In genomic region chrX:1391707-1392375, GRCh38 we compare ENCODE assay signal across 1 cellular context.
A peak's percentile ranks its signal among the peaks of the same experiment; 100 is the strongest.
TF ChIP-seq lines count a peak whose summit lies in the region.

TSS of gene SLC25A6 (minus strand) at chrX:1392113. CDS start at chrX:1392009, 104 bp downstream.

TF ChIP-seq in HepG2, 621 proteins besides CTCF, POLR2A, EP300 and RAD21 (continued from another document and continues in another):
- no peak for TF ChIP-seq BCLAF1 (IDR thresholded peaks at IDR 0.05)
- no peak for TF ChIP-seq KDM6A (CRISPR knock-in tag; IDR thresholded peaks at IDR 0.05; ENCODE audit: low read depth)
- TF ChIP-seq HMGXB4 (CRISPR knock-in tag; IDR thresholded peaks at IDR 0.05; ENCODE audit: borderline replicate concordance in 1 of 2, low read depth in 1 of 2), result peak; percentile 72 to 84; a peak in 3 of 4 replicates
- TF ChIP-seq ZNF496 (CRISPR knock-in tag; IDR thresholded peaks at IDR 0.05; ENCODE audit: insufficient replicate concordance), result no peak
- TF ChIP-seq ZFP36L2 (CRISPR knock-in tag; IDR thresholded peaks at IDR 0.05), result no peak
- TF ChIP-seq, protein P1, sequence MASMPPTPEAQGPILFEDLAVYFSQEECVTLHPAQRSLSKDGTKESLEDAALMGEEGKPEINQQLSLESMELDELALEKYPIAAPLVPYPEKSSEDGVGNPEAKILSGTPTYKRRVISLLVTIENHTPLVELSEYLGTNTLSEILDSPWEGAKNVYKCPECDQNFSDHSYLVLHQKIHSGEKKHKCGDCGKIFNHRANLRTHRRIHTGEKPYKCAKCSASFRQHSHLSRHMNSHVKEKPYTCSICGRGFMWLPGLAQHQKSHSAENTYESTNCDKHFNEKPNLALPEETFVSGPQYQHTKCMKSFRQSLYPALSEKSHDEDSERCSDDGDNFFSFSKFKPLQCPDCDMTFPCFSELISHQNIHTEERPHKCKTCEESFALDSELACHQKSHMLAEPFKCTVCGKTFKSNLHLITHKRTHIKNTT (CRISPR knock-in tag; IDR thresholded peaks at IDR 0.05), result no peak
- peak; percentile 42; the same call in 1 of the 2 replicates for TF ChIP-seq RFX5 (IDR thresholded peaks at IDR 0.05; ENCODE audit: low read depth, low read length)
- TF ChIP-seq NCOA1 (CRISPR knock-in tag; IDR thresholded peaks at IDR 0.05), result no peak
- TF ChIP-seq ZNF646 (CRISPR knock-in tag; IDR thresholded peaks at IDR 0.05), result no peak; the same call in 1 of the 2 replicates
- peak; percentile 80 for TF ChIP-seq DR1 (CRISPR knock-in tag; IDR thresholded peaks at IDR 0.05)
- peak; percentile 69 for TF ChIP-seq ZNF543 (CRISPR knock-in tag; IDR thresholded peaks at IDR 0.05)
- TF ChIP-seq ZFP36 (IDR thresholded peaks at IDR 0.05; ENCODE audit: borderline replicate concordance, low read depth, low read length, partially characterized antibody), result no peak
- TF ChIP-seq ZNF598 (CRISPR knock-in tag; IDR thresholded peaks at IDR 0.05; ENCODE audit: borderline replicate concordance), result no peak; the same call in 1 of the 2 replicates
- TF ChIP-seq ZNF619 (CRISPR knock-in tag; IDR thresholded peaks at IDR 0.05), result peak; percentile 63; the same call in 1 of the 2 replicates
- TF ChIP-seq WIZ (CRISPR knock-in tag; IDR thresholded peaks at IDR 0.05), result 0 out of 2 replicates have a peak, but pooled peaks have one; percentile 56
- no peak for TF ChIP-seq MBD4 (IDR thresholded peaks at IDR 0.05; ENCODE audit: borderline replicate concordance, low read length)
- no peak for TF ChIP-seq ZNF12 (CRISPR knock-in tag; IDR thresholded peaks at IDR 0.05)
- TF ChIP-seq, protein P2, sequence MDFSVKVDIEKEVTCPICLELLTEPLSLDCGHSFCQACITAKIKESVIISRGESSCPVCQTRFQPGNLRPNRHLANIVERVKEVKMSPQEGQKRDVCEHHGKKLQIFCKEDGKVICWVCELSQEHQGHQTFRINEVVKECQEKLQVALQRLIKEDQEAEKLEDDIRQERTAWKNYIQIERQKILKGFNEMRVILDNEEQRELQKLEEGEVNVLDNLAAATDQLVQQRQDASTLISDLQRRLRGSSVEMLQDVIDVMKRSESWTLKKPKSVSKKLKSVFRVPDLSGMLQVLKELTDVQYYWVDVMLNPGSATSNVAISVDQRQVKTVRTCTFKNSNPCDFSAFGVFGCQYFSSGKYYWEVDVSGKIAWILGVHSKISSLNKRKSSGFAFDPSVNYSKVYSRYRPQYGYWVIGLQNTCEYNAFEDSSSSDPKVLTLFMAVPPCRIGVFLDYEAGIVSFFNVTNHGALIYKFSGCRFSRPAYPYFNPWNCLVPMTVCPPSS (IDR thresholded peaks at IDR 0.05), result no peak
- peak; percentile 88 for TF ChIP-seq RFXAP (CRISPR knock-in tag; IDR thresholded peaks at IDR 0.05; ENCODE audit: borderline replicate concordance)
- TF ChIP-seq, protein P3, sequence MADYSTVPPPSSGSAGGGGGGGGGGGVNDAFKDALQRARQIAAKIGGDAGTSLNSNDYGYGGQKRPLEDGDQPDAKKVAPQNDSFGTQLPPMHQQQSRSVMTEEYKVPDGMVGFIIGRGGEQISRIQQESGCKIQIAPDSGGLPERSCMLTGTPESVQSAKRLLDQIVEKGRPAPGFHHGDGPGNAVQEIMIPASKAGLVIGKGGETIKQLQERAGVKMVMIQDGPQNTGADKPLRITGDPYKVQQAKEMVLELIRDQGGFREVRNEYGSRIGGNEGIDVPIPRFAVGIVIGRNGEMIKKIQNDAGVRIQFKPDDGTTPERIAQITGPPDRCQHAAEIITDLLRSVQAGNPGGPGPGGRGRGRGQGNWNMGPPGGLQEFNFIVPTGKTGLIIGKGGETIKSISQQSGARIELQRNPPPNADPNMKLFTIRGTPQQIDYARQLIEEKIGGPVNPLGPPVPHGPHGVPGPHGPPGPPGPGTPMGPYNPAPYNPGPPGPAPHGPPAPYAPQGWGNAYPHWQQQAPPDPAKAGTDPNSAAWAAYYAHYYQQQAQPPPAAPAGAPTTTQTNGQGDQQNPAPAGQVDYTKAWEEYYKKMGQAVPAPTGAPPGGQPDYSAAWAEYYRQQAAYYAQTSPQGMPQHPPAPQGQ (CRISPR knock-in tag; IDR thresholded peaks at IDR 0.05; ENCODE audit: borderline replicate concordance), result peak; percentile 84; the same call in 1 of the 2 replicates
- no peak for TF ChIP-seq ZNF207 (IDR thresholded peaks at IDR 0.05; ENCODE audit: borderline replicate concordance)
- TF ChIP-seq GATAD1 (CRISPR knock-in tag; IDR thresholded peaks at IDR 0.05), result peak; percentile 86
- no peak for TF ChIP-seq XBP1 (CRISPR knock-in tag; IDR thresholded peaks at IDR 0.05)
- TF ChIP-seq ZNF674 (CRISPR knock-in tag; IDR thresholded peaks at IDR 0.05; ENCODE audit: low read depth), result peak; percentile 99; the same call in 1 of the 2 replicates
- TF ChIP-seq, protein P4, sequence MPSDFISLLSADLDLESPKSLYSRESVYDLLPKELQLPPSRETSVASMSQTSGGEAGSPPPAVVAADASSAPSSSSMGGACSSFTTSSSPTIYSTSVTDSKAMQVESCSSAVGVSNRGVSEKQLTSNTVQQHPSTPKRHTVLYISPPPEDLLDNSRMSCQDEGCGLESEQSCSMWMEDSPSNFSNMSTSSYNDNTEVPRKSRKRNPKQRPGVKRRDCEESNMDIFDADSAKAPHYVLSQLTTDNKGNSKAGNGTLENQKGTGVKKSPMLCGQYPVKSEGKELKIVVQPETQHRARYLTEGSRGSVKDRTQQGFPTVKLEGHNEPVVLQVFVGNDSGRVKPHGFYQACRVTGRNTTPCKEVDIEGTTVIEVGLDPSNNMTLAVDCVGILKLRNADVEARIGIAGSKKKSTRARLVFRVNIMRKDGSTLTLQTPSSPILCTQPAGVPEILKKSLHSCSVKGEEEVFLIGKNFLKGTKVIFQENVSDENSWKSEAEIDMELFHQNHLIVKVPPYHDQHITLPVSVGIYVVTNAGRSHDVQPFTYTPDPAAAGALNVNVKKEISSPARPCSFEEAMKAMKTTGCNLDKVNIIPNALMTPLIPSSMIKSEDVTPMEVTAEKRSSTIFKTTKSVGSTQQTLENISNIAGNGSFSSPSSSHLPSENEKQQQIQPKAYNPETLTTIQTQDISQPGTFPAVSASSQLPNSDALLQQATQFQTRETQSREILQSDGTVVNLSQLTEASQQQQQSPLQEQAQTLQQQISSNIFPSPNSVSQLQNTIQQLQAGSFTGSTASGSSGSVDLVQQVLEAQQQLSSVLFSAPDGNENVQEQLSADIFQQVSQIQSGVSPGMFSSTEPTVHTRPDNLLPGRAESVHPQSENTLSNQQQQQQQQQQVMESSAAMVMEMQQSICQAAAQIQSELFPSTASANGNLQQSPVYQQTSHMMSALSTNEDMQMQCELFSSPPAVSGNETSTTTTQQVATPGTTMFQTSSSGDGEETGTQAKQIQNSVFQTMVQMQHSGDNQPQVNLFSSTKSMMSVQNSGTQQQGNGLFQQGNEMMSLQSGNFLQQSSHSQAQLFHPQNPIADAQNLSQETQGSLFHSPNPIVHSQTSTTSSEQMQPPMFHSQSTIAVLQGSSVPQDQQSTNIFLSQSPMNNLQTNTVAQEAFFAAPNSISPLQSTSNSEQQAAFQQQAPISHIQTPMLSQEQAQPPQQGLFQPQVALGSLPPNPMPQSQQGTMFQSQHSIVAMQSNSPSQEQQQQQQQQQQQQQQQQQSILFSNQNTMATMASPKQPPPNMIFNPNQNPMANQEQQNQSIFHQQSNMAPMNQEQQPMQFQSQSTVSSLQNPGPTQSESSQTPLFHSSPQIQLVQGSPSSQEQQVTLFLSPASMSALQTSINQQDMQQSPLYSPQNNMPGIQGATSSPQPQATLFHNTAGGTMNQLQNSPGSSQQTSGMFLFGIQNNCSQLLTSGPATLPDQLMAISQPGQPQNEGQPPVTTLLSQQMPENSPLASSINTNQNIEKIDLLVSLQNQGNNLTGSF (CRISPR knock-in tag; IDR thresholded peaks at IDR 0.05), result peak; percentile 46; the same call in 1 of the 2 replicates
- TF ChIP-seq NAIF1 (CRISPR knock-in tag; IDR thresholded peaks at IDR 0.05; ENCODE audit: borderline replicate concordance), result no peak
- peak; percentile 82 for TF ChIP-seq HNRNPK (IDR thresholded peaks at IDR 0.05; ENCODE audit: low read depth, low read length, poor library complexity, severe bottlenecking)
- 0 out of 2 replicates have a peak, but pooled peaks have one; percentile 27 for TF ChIP-seq ZKSCAN1 (IDR thresholded peaks at IDR 0.05; ENCODE audit: low read length)
- peak; percentile 93 for TF ChIP-seq DMAP1 (CRISPR knock-in tag; IDR thresholded peaks at IDR 0.05)
- TF ChIP-seq SOX6 (IDR thresholded peaks at IDR 0.05), result no peak
- peak; percentile 26; the same call in 1 of the 2 replicates for TF ChIP-seq SOX6 (CRISPR knock-in tag; IDR thresholded peaks at IDR 0.05)
- TF ChIP-seq SNAI1 (CRISPR knock-in tag; IDR thresholded peaks at IDR 0.05; ENCODE audit: borderline replicate concordance), result peak; percentile 92; the same call in 1 of the 2 replicates
